In genomic region chr4:100790838-100791615, GRCh38 we compare ENCODE assay signal across 1 cellular context.
TF ChIP-seq lines count a peak whose summit lies in the region.

No MANE protein-coding gene starts in this region.

TF ChIP-seq in WTC11, 78 proteins besides CTCF, POLR2A, EP300 and RAD21 (continued from another document):
- TF ChIP-seq AFF4 (CRISPR knock-in tag; IDR thresholded peaks at IDR 0.05; ENCODE audit: borderline replicate concordance) (no peak), NR2C2 (CRISPR knock-in tag; IDR thresholded peaks at IDR 0.05) (no peak), USF1 (CRISPR knock-in tag; IDR thresholded peaks at IDR 0.05) (no peak), OVOL2 (CRISPR knock-in tag; IDR thresholded peaks at IDR 0.05; ENCODE audit: borderline replicate concordance) (no peak), MYBL2 (CRISPR knock-in tag; IDR thresholded peaks at IDR 0.05) (no peak), TP53 (CRISPR knock-in tag; IDR thresholded peaks at IDR 0.05) (no peak)
- TF ChIP-seq, protein P1, sequence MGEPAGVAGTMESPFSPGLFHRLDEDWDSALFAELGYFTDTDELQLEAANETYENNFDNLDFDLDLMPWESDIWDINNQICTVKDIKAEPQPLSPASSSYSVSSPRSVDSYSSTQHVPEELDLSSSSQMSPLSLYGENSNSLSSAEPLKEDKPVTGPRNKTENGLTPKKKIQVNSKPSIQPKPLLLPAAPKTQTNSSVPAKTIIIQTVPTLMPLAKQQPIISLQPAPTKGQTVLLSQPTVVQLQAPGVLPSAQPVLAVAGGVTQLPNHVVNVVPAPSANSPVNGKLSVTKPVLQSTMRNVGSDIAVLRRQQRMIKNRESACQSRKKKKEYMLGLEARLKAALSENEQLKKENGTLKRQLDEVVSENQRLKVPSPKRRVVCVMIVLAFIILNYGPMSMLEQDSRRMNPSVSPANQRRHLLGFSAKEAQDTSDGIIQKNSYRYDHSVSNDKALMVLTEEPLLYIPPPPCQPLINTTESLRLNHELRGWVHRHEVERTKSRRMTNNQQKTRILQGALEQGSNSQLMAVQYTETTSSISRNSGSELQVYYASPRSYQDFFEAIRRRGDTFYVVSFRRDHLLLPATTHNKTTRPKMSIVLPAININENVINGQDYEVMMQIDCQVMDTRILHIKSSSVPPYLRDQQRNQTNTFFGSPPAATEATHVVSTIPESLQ (CRISPR knock-in tag; IDR thresholded peaks at IDR 0.05) = no peak
